Comparison of ENCODE assay signal across 3 cellular contexts in the genomic region with DNA sequence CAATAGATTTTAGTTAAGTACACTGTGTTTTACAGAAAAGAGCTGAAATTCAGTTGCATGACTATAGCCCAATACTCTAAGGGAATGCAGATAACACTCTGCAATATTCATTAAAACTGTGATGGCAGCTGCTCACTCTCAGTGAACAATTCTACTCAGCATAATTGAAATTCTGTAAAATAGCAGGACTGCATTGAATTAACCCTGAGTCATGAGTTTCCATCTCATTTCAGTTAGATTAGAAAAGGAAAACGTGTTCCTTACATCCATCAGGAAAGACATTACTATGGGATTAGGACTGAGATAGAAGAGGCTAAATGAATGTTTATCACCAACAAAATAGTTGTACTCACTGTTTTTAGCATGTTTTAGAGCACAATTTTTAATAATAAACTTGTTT.
A peak's percentile ranks its signal among the peaks of the same experiment; 100 is the strongest.
TF ChIP-seq lines count a peak whose summit lies in the region.

No MANE protein-coding gene starts in this region.

TF ChIP-seq in A549, 52 proteins besides CTCF, POLR2A, EP300 and RAD21:
- TF ChIP-seq MAFK (IDR thresholded peaks at IDR 0.05; ENCODE audit: partially characterized antibody) (peak; percentile 73), HOXB5 (CRISPR knock-in tag; IDR thresholded peaks at IDR 0.05) (no peak), CHD2 (IDR thresholded peaks at IDR 0.05; ENCODE audit: low read length, partially characterized antibody) (no peak), BCL3 (IDR thresholded peaks at IDR 0.05) (no peak), FOXS1 (CRISPR knock-in tag; IDR thresholded peaks at IDR 0.05) (no peak), CBX8 (IDR thresholded peaks at IDR 0.05) (no peak), JUN (IDR thresholded peaks at IDR 0.05) (no peak)

TF ChIP-seq in IMR-90, 13 proteins besides CTCF, POLR2A, EP300 and RAD21:
- TF ChIP-seq SMC3 (IDR thresholded peaks at IDR 0.05; ENCODE audit: low read depth, low read length): no peak
- 0 out of 2 replicates have a peak, but pooled peaks have one; percentile 13 for TF ChIP-seq MAFK (IDR thresholded peaks at IDR 0.05; ENCODE audit: low read depth, low read length)

TF ChIP-seq in neural cell, 6 proteins besides CTCF, POLR2A, EP300 and RAD21:
- TF ChIP-seq, protein P1, sequence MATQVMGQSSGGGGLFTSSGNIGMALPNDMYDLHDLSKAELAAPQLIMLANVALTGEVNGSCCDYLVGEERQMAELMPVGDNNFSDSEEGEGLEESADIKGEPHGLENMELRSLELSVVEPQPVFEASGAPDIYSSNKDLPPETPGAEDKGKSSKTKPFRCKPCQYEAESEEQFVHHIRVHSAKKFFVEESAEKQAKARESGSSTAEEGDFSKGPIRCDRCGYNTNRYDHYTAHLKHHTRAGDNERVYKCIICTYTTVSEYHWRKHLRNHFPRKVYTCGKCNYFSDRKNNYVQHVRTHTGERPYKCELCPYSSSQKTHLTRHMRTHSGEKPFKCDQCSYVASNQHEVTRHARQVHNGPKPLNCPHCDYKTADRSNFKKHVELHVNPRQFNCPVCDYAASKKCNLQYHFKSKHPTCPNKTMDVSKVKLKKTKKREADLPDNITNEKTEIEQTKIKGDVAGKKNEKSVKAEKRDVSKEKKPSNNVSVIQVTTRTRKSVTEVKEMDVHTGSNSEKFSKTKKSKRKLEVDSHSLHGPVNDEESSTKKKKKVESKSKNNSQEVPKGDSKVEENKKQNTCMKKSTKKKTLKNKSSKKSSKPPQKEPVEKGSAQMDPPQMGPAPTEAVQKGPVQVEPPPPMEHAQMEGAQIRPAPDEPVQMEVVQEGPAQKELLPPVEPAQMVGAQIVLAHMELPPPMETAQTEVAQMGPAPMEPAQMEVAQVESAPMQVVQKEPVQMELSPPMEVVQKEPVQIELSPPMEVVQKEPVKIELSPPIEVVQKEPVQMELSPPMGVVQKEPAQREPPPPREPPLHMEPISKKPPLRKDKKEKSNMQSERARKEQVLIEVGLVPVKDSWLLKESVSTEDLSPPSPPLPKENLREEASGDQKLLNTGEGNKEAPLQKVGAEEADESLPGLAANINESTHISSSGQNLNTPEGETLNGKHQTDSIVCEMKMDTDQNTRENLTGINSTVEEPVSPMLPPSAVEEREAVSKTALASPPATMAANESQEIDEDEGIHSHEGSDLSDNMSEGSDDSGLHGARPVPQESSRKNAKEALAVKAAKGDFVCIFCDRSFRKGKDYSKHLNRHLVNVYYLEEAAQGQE (IDR thresholded peaks at IDR 0.05; ENCODE audit: borderline replicate concordance): no peak
- TF ChIP-seq SMC3 (conservative IDR thresholded peaks at IDR 0.05; ENCODE audit: poor library complexity) (no peak), POLR2AphosphoS5 (IDR thresholded peaks at IDR 0.05) (no peak), EZH2 (IDR thresholded peaks at IDR 0.05; ENCODE audit: borderline replicate concordance, insufficient read depth, low read length, poor library complexity, severe bottlenecking) (no peak)
TF ChIP-seq in neural cell: peak in this region for 0.
